Comparison of ENCODE assay signal across 18 cellular contexts in the genomic region with DNA sequence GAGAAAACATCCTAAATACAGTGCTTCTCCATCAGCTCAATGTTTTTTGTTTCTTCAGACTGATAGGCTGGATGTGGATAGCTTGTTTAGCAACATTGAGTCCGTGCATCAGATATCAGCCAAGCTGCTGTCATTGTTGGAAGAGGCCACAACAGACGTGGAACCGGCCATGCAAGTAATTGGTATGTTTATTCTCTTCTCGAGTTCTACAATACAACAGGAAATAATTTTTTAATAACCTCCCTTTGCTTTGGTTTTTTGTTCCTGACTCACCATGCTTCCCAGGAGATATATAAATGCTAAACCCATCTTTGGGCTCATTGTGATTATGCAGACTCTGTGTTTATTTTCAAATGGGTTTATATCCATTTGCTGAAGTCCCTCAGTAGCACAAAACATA.
DNase-seq lines count a peak whose midpoint lies in the region; ATAC-seq and TF ChIP-seq lines count a peak whose summit lies in the region.
"Had no signal": no experiment of that assay in that cellular context is flagged by ENCODE, and none has a peak within 500 bp of the region (broad histone marks: within the 10 kb centered on the region; RNA-seq: fewer than 3 reads in every experiment).

No MANE protein-coding gene starts in this region.

- H3K27ac ChIP-seq in 22Rv1, result peak overlapping the region; percentile 48
- H3K27ac ChIP-seq in fibroblast of lung (ENCODE audit: insufficient read depth, low read length), result no peak overlapping the region
- H3K27ac ChIP-seq: cardiac muscle cell, foreskin keratinocyte, SJCRH30 had no signal

- ATAC-seq in HG03095 (IDR thresholded peaks at IDR 0.05; ENCODE audit: unreplicated experiment) (no peak), HG03442 (IDR thresholded peaks at IDR 0.05; ENCODE audit: unreplicated experiment) (no peak), HG03354 (IDR thresholded peaks at IDR 0.05; ENCODE audit: poor library complexity, severe bottlenecking, unreplicated experiment) (no peak)
- ATAC-seq: foreskin keratinocyte, right cardiac atrium had no signal

- H3K4me2 ChIP-seq in fibroblast of lung (ENCODE audit: extremely low read depth, insufficient read depth, low read length), result no peak overlapping the region

- H4K20me1 ChIP-seq in fibroblast of lung (ENCODE audit: control insufficient read depth, extremely low read depth, insufficient read depth, low read length), result no peaks in the 10 kb centered on the region

- H3K27me3 ChIP-seq in fibroblast of lung (ENCODE audit: control insufficient read depth, insufficient read depth, low read length), result no peaks in the 10 kb centered on the region
- H3K27me3 ChIP-seq: cardiac muscle cell, foreskin keratinocyte, SJCRH30 had no signal

- DNase-seq in NCI-H1092 treated with DMSO at 0.1 percent for 48 hours (lab: John Stamatoyannopoulos, UW) (peak; percentile 77), NCI-H2196 (lab: John Stamatoyannopoulos, UW; ENCODE audit: unreplicated experiment) (peak; percentile 72), fibroblast of lung (ENCODE audit: low read depth in 2 of 2) (peak in 1 of 2 donors; percentile 16), HEK293T (ENCODE audit: extremely low spot score) (no peak)
- DNase-seq: activated CD4-positive, alpha-beta T cell treated with anti-CD3 and anti-CD28 coated beads for 4 hours; effector CD4-positive, alpha-beta T cell; MM.1S; right cardiac atrium; SJCRH30; stimulated activated CD4-positive, alpha-beta T cell treated with anti-CD3 and anti-CD28 coated beads, Interleukin-2, amount 100 ng/mL, for 24 hours; stimulated activated CD8-positive, alpha-beta memory T cell treated with anti-CD3 and anti-CD28 coated beads, Interleukin-4, amount 100 ng/mL, for 48 hours; T1000 had no signal

- no peaks in the 10 kb centered on the region for H3K79me2 ChIP-seq in fibroblast of lung (ENCODE audit: control insufficient read depth, insufficient read depth, low read length)

- no peaks in the 10 kb centered on the region for H3K36me3 ChIP-seq in fibroblast of lung (ENCODE audit: control insufficient read depth, insufficient read depth, low read length)
- H3K36me3 ChIP-seq: cardiac muscle cell, SJCRH30 had no signal

- H3K9me3 ChIP-seq in fibroblast of lung (ENCODE audit: control insufficient read depth, insufficient read depth, low read depth, low read length), result no peaks in the 10 kb centered on the region

- H2AFZ ChIP-seq in fibroblast of lung (ENCODE audit: low read length), result peak overlapping the region; percentile 43

- CTCF ChIA-PET in HEK293T (lab: Yijun Ruan, JAX), result no interaction called here

- H3K4me1 ChIP-seq in fibroblast of lung (ENCODE audit: control insufficient read depth, extremely low read depth, insufficient read depth, low read length), result no peaks in the 10 kb centered on the region
- H3K4me1 ChIP-seq: foreskin keratinocyte had no signal

- POLR2A ChIA-PET in HEK293T (lab: Yijun Ruan, JAX), result no interaction called here

- TF ChIP-seq CTCF in 22Rv1 (IDR thresholded peaks at IDR 0.05) (no peak), fibroblast of lung (conservative IDR thresholded peaks at IDR 0.05 in 1 of 2, IDR thresholded peaks at IDR 0.05 in 1 of 2; ENCODE audit: low read depth in 1 of 2, low read length in 2 of 2) (no peak)

- no peak overlapping the region for H3K4me3 ChIP-seq in fibroblast of lung (replicated peaks in 1 of 4; ENCODE audit: control extremely low read depth in 1 of 4, insufficient read depth in 1 of 4, low read depth in 3 of 4, low read length in 4 of 4)
- H3K4me3 ChIP-seq: cardiac muscle cell, SJCRH30 had no signal

- H3K9ac ChIP-seq in fibroblast of lung (ENCODE audit: insufficient read depth, low read length), result no peak overlapping the region

TF ChIP-seq in HEK293T, 16 proteins besides CTCF, POLR2A, EP300 and RAD21:
- no peak for TF ChIP-seq SUZ12 (IDR thresholded peaks at IDR 0.05)
- TF ChIP-seq FOXA1 (IDR thresholded peaks at IDR 0.05), result no peak
- TF ChIP-seq ZNF384 (IDR thresholded peaks at IDR 0.05), result no peak
- TF ChIP-seq L3MBTL2 (conservative IDR thresholded peaks at IDR 0.05), result no peak
- TF ChIP-seq ARNT (IDR thresholded peaks at IDR 0.05), result no peak
- no peak for TF ChIP-seq ELF4 (IDR thresholded peaks at IDR 0.05)
- no peak for TF ChIP-seq FOXK2 (IDR thresholded peaks at IDR 0.05)
- no peak for TF ChIP-seq CTBP1 (IDR thresholded peaks at IDR 0.05; ENCODE audit: borderline replicate concordance)
- no peak for TF ChIP-seq NFRKB (IDR thresholded peaks at IDR 0.05)
- TF ChIP-seq FOXM1 (IDR thresholded peaks at IDR 0.05; ENCODE audit: borderline replicate concordance), result no peak
- TF ChIP-seq TARDBP (IDR thresholded peaks at IDR 0.05), result no peak
- TF ChIP-seq BHLHE40 (IDR thresholded peaks at IDR 0.05; ENCODE audit: borderline replicate concordance), result no peak
- no peak for TF ChIP-seq SP1 (IDR thresholded peaks at IDR 0.05)
- TF ChIP-seq LEF1 (IDR thresholded peaks at IDR 0.05; ENCODE audit: borderline replicate concordance), result no peak
